Comparison of ENCODE assay signal across 30 cellular contexts in genomic region chr4:184550476-184550875, GRCh38.
"Had no signal": no experiment of that assay in that cellular context is flagged by ENCODE, and none has a peak within 500 bp of the region (broad histone marks: within the 10 kb centered on the region; RNA-seq: fewer than 3 reads in every experiment).

No MANE protein-coding gene starts in this region.

- ATAC-seq: activated naive CD4-positive, alpha-beta T cell treated with anti-CD3 and anti-CD28 coated beads, Interleukin-2, amount 50 U/mL, for 72 hours; activated T-cell treated with anti-CD3 and anti-CD28 coated beads, Interleukin-2, amount 50 U/mL, for 72 hours; esophagus mucosa; foreskin keratinocyte; gastrocnemius medialis; heart left ventricle had no signal

- H3K4me3 ChIP-seq: ascending aorta, breast epithelium, cardiac muscle cell, coronary artery, dorsolateral prefrontal cortex, gastrocnemius medialis, heart left ventricle had no signal

- H3K27me3 ChIP-seq: ascending aorta, breast epithelium, cardiac muscle cell, dorsolateral prefrontal cortex, heart left ventricle had no signal

- H3K9me3 ChIP-seq: ascending aorta, breast epithelium, gastrocnemius medialis, heart left ventricle had no signal

- H3K36me3 ChIP-seq: ascending aorta, breast epithelium, cardiac muscle cell, gastrocnemius medialis, heart left ventricle had no signal

- H3K27ac ChIP-seq: ascending aorta, breast epithelium, cardiac muscle cell, coronary artery, dorsolateral prefrontal cortex, foreskin keratinocyte, gastrocnemius medialis, heart left ventricle had no signal

- H3K4me1 ChIP-seq: ascending aorta, breast epithelium, foreskin keratinocyte, gastrocnemius medialis had no signal

- DNase-seq: activated CD4-positive, alpha-beta memory T cell treated with anti-CD3 and anti-CD28 coated beads, Interleukin-2, amount 10 ng/mL, durations not matched to agents 7 days and 5 days; activated CD4-positive, alpha-beta T cell treated with anti-CD3 and anti-CD28 coated beads for 1 hour; activated CD4-positive, alpha-beta T cell treated with anti-CD3 and anti-CD28 coated beads for 4 hours; activated CD4-positive, alpha-beta T cell treated with anti-CD3 and anti-CD28 coated beads, Interleukin-2, amount 10 ng/mL, durations not matched to agents 7 days and 5 days; activated CD4-positive, alpha-beta T cell treated with anti-CD3 and anti-CD28 coated beads, Interleukin-2, amount 50 U/mL, for 4 hours; activated CD4-positive, CD25-positive, alpha-beta regulatory T cell; activated CD8-positive, alpha-beta memory T cell treated with anti-CD3 and anti-CD28 coated beads, Interleukin-2, amount 50 U/mL, for 48 hours; activated gamma-delta T cell; activated naive CD4-positive, alpha-beta T cell; activated naive CD4-positive, alpha-beta T cell treated with anti-CD3 and anti-CD28 coated beads, Interleukin-2, amount 10 ng/mL, durations not matched to agents 7 days and 5 days; activated naive CD8-positive, alpha-beta T cell treated with anti-CD3 and anti-CD28 coated beads, Interleukin-2, amount 10 ng/mL, durations not matched to agents 7 days and 5 days; activated T-cell treated with anti-CD3 and anti-CD28 coated beads for 4 hours; activated T-cell treated with anti-CD3 and anti-CD28 coated beads, Interleukin-2, amount 50 U/mL, for 24 hours; activated T-cell treated with anti-CD3 and anti-CD28 coated beads, Interleukin-2, amount 50 U/mL, for 72 hours; central memory CD4-positive, alpha-beta T cell; cerebellar nuclear complex; dorsolateral prefrontal cortex; effector memory CD4-positive, alpha-beta T cell; endodermal cell; foreskin keratinocyte; gastrocnemius medialis; glutamatergic neuron; heart left ventricle; T-helper 2 cell had no signal
